In genomic region chr20:1802385-1803215, GRCh38 we compare ENCODE assay signal across 8 cellular contexts.
DNase-seq lines count a peak whose midpoint lies in the region; ATAC-seq and TF ChIP-seq lines count a peak whose summit lies in the region.

No MANE protein-coding gene starts in this region.

- H3K23ac ChIP-seq in neuronal stem cell (ENCODE audit: low read depth, low read length, poor library complexity) = no peak overlapping the region

- H2BK12ac ChIP-seq in neuronal stem cell (ENCODE audit: low read length) = no peak overlapping the region

- H4K8ac ChIP-seq in neuronal stem cell (ENCODE audit: low read depth, low read length) = no peak overlapping the region

- TF ChIP-seq CTCF in AG09309 (IDR thresholded peaks at IDR 0.05; ENCODE audit: control insufficient read depth, insufficient read depth, low read depth, low read length, missing control alignments) = peak; percentile 82
- peak; percentile 24 to 55 (median 38) for TF ChIP-seq CTCF in uterus (IDR thresholded peaks at IDR 0.05)

- H4K91ac ChIP-seq in neuronal stem cell (ENCODE audit: low read depth, low read length, poor library complexity) = no peak overlapping the region

- no CpG with 5 or more reads among the region's 42 CpGs for WGBS in neuronal stem cell (ENCODE audit: extremely low coverage in 2 of 2, insufficient read length in 2 of 2, insufficient replicate concordance in 1 of 2), 2 donors

- H3K4me1 ChIP-seq in neuronal stem cell (ENCODE audit: control insufficient read depth in 2 of 2, insufficient read depth in 1 of 2, low read depth in 1 of 2, low read length in 2 of 2) (peaks cover 9 to 10% of the 10 kb centered on the region in 2 donors), uterus (peaks cover 0 to 13% of the 10 kb centered on the region in 2 donors)

- H3K4me3 Mint-ChIP-seq in activated T-helper 17 cell treated with anti-CD3 and anti-CD28 coated beads, Interleukin-2, amount 50 U/mL, for 72 hours = peak overlapping the region; percentile 48

- no peaks in the 10 kb centered on the region for H3K9me3 Mint-ChIP-seq in activated T-helper 17 cell treated with anti-CD3 and anti-CD28 coated beads, Interleukin-2, amount 50 U/mL, for 72 hours

- no peak overlapping the region for H3K27ac Mint-ChIP-seq in activated T-helper 17 cell treated with anti-CD3 and anti-CD28 coated beads, Interleukin-2, amount 50 U/mL, for 72 hours

- peak overlapping the region; percentile 45 for H3K4me3 ChIP-seq in AG09309 (ENCODE audit: control insufficient read depth, low read depth, low read length)
- peak overlapping the region; percentile 61 to 84 for H3K4me3 ChIP-seq in neuronal stem cell (ENCODE audit: low read length in 2 of 2)
- peak overlapping the region; percentile 23 to 27 for H3K4me3 ChIP-seq in uterus

- TF ChIP-seq POLR2A in uterus (IDR thresholded peaks at IDR 0.05) = no peak

- H3K4ac ChIP-seq in neuronal stem cell (ENCODE audit: low read length) = peak overlapping the region; percentile 66

- peak overlapping the region; percentile 97 for H3K18ac ChIP-seq in neuronal stem cell (ENCODE audit: low read length)

- peak overlapping the region; percentile 44 for H3K27ac ChIP-seq in neuronal stem cell (replicated peaks; ENCODE audit: low read length)
- H3K27ac ChIP-seq in uterus = no peak overlapping the region

- ATAC-seq in GM18502 (IDR thresholded peaks at IDR 0.05; ENCODE audit: poor library complexity, unreplicated experiment) (peak; percentile 51), GM18870 (IDR thresholded peaks at IDR 0.05; ENCODE audit: unreplicated experiment) (no peak)
- ATAC-seq in activated T-helper 17 cell treated with anti-CD3 and anti-CD28 coated beads, Interleukin-2, amount 50 U/mL, for 72 hours (replicated peaks) = no peak

- peak overlapping the region; percentile 14 for H2BK5ac ChIP-seq in neuronal stem cell (ENCODE audit: low read length)

- H3K27me3 ChIP-seq in neuronal stem cell (ENCODE audit: control insufficient read depth in 3 of 3, insufficient read depth in 3 of 3, low read depth in 1 of 3, low read length in 3 of 3) (peaks cover 0 to 35% (median 2%) of the 10 kb centered on the region in 3 experiments), uterus (no peaks in the 10 kb centered on the region)

- peak overlapping the region; percentile 91 for H3K9ac ChIP-seq in neuronal stem cell (ENCODE audit: low read depth, low read length, poor library complexity)

- H3K9me3 ChIP-seq in neuronal stem cell (replicated peaks in 1 of 2; ENCODE audit: control insufficient read depth in 2 of 2, insufficient read depth in 1 of 2, low read depth in 1 of 2, low read length in 2 of 2) (no peaks in the 10 kb centered on the region), uterus (no peaks in the 10 kb centered on the region)

- peaks cover 55% of the 10 kb centered on the region for H3K27me3 Mint-ChIP-seq in activated T-helper 17 cell treated with anti-CD3 and anti-CD28 coated beads, Interleukin-2, amount 50 U/mL, for 72 hours

- H2AFZ ChIP-seq in neuronal stem cell (ENCODE audit: low read length) = peak overlapping the region; percentile 96

- no peaks in the 10 kb centered on the region for H3K79me1 ChIP-seq in neuronal stem cell (ENCODE audit: low read depth, low read length)

- H2BK120ac ChIP-seq in neuronal stem cell (ENCODE audit: low read depth, low read length) = no peak overlapping the region

- no peaks in the 10 kb centered on the region for H3K36me3 Mint-ChIP-seq in activated T-helper 17 cell treated with anti-CD3 and anti-CD28 coated beads, Interleukin-2, amount 50 U/mL, for 72 hours (ENCODE audit: low read depth)

- no peak for DNase-seq in AG09309 (ENCODE audit: low read depth)
- DNase-seq in NCI-H345 treated with DMSO at 0.1 percent for 48 hours (lab: John Stamatoyannopoulos, UW; ENCODE audit: unreplicated experiment) = peak; percentile 67
- DNase-seq in glomerular visceral epithelial cell (ENCODE audit: extremely low spot score) = peak; percentile 80
- peak; percentile 65 for DNase-seq in neuronal stem cell (ENCODE audit: low spot score)
- no peak for DNase-seq in uterus

- peak overlapping the region; percentile 49 for H3K14ac ChIP-seq in neuronal stem cell (ENCODE audit: low read length)

- intact Hi-C loops in uterus (cut with DNase I; ENCODE audit: low total_unique reads) = no loop called here

- H2BK15ac ChIP-seq in neuronal stem cell (ENCODE audit: low read length) = no peak overlapping the region

- H3K4me1 Mint-ChIP-seq in activated T-helper 17 cell treated with anti-CD3 and anti-CD28 coated beads, Interleukin-2, amount 50 U/mL, for 72 hours = peaks cover 6% of the 10 kb centered on the region

- H2AK5ac ChIP-seq in neuronal stem cell (ENCODE audit: low read depth, low read length) = no peak overlapping the region

- peak overlapping the region; percentile 82 for H3K4me2 ChIP-seq in neuronal stem cell (ENCODE audit: insufficient read depth, low read length, poor library complexity, severe bottlenecking)

- H3K36me3 ChIP-seq in neuronal stem cell (replicated peaks in 1 of 2; ENCODE audit: control insufficient read depth in 2 of 2, insufficient read depth in 2 of 2, low read length in 2 of 2) (no peaks in the 10 kb centered on the region), uterus (no peaks in the 10 kb centered on the region)

Comparison
In these comparisons a context has a peak if more than half of its experiments do, and no peak if none do; other contexts are left out.
1. DNase-seq: peak in NCI-H345 treated with DMSO at 0.1 percent for 48 hours (single experiment), glomerular visceral epithelial cell (single experiment) and neuronal stem cell (single experiment); none in AG09309 (single experiment) and uterus (0 of 2).
2. Peak in every context shown above with its lines, with median percentiles within 50 percentile points of each other: H3K4me3 ChIP-seq.